15 cellular contexts compared by ENCODE assay signal in the genomic region with DNA sequence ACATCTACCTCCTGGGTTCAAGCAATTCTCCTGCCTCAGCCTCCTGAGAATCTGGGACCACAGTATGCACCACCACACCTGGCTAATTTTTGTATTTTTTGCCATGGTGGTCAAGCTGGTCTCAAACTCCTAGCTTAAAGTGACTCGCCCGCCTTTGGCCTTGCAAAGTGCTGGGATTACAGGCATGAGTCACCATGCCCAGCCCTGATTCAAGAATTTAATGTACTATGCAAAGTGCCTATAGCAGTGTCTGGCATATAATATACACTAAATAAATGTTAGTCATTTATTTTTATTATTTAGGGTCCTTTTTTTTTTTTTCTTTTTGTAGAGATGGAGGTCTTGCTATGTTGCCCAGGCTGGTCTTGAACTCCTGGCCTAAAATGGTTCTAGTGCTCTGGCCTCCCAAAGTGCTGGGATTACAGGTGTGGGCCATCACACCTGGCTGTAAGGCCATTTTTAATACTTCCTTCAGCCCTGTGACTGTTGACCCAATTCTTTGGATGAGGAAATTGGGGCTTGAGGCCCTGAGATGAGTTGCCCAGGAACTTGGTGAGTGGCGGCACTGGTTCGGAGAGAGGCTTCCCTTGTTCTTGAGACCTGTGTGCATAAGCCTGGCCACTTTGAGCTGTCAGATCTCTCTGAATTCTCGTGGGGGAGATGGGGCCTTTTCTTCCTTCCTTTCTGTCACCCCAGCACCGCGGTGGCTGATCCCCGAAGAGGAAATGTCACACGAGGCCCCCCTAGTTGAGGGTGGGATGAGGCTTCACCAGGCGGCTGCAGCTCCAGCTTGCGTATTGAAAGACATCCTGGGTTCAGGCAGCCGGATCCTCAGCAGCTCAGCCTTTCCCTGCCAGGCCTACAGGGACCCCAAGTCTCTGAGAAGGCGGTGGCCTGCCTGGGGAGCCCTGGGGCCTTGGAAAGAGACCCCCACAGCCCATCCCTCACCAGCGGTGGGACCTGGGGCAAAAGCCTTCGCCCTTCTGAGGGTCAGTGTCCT. TPM values are rescaled to one million over a fixed set of nuclear protein-coding genes. Genes with fewer than 3 reads are reported as not detected.
DNase-seq lines count a peak whose midpoint lies in the region; ATAC-seq, FAIRE-seq and TF ChIP-seq lines count a peak whose summit lies in the region.
"Had no signal": no experiment of that assay in that cellular context is flagged by ENCODE, and none has a peak within 500 bp of the region (broad histone marks: within the 10 kb centered on the region; RNA-seq: fewer than 3 reads in every experiment).

No MANE protein-coding gene starts in this region.

- H3K36me3 Mint-ChIP-seq in activated CD8-positive, alpha-beta T cell treated with anti-CD3 and anti-CD28 coated beads for 36 hours (ENCODE audit: low read depth) = no peaks in the 10 kb centered on the region

- DNase-seq in A549 (ENCODE audit: low read depth in 1 of 2, low spot score in 1 of 2) (no peak), EL (peak; percentile 36), kidney tubule cell (ENCODE audit: low spot score) (peak; percentile 55), NCI-H1417 treated with DMSO at 0.1 percent for 48 hours (lab: John Stamatoyannopoulos, UW) (no peak), gastrocnemius medialis (no peak), NCI-H1930 (lab: John Stamatoyannopoulos, UW) (no peak), right lobe of liver (no peak)
- DNase-seq in activated CD8-positive, alpha-beta T cell treated with anti-CD3 and anti-CD28 coated beads for 36 hours = peak; percentile 45
- DNase-seq: activated CD4-positive, alpha-beta T cell treated with anti-CD3 and anti-CD28 coated beads for 48 hours; KG1; NCI-H2107; nucleus accumbens; T-helper 1 cell had no signal

- peaks cover 0 to 3% (median 0%) of the 10 kb centered on the region in 3 donors for H3K27me3 ChIP-seq in gastrocnemius medialis
- H3K27me3 ChIP-seq in right lobe of liver = no peaks in the 10 kb centered on the region

- WGBS in A549 (ENCODE audit: missing lambda C conversion rate) = 69% methylated on average over 15 of the region's 15 CpGs
- 56% methylated on average over 8 of the region's 15 CpGs for WGBS in right lobe of liver (ENCODE audit: insufficient coverage, low coverage, low lambda C conversion rate, missing lambda C conversion rate)

- H3K27ac ChIP-seq in A549 (peak overlapping the region in 1 of 2 experiments; percentile 31; a peak in 1 of 6 replicates), gastrocnemius medialis (no peak overlapping the region), right lobe of liver (no peak overlapping the region)
- H3K27ac ChIP-seq: C4-2B had no signal

- H3K4me3 Mint-ChIP-seq in activated CD8-positive, alpha-beta T cell treated with anti-CD3 and anti-CD28 coated beads for 36 hours = peak overlapping the region; percentile 52

- H3K9me3 Mint-ChIP-seq in activated CD8-positive, alpha-beta T cell treated with anti-CD3 and anti-CD28 coated beads for 36 hours = no peaks in the 10 kb centered on the region

- no peaks in the 10 kb centered on the region for H3K9me3 ChIP-seq in A549
- H3K9me3 ChIP-seq in gastrocnemius medialis = no peaks in the 10 kb centered on the region
- H3K9me3 ChIP-seq in right lobe of liver = no peaks in the 10 kb centered on the region

- intact Hi-C loops in activated CD8-positive, alpha-beta T cell treated with anti-CD3 and anti-CD28 coated beads for 36 hours (cut with micrococcal nuclease) = no loop called here
- intact Hi-C loops in gastrocnemius medialis (cut with DNase I; ENCODE audit: low total_unique reads) = no loop called here
- intact Hi-C loops in right lobe of liver (cut with DNase I) = no loop called here

- no peaks in the 10 kb centered on the region for H3K27me3 Mint-ChIP-seq in activated CD8-positive, alpha-beta T cell treated with anti-CD3 and anti-CD28 coated beads for 36 hours

- ATAC-seq in A549 = peak in 1 of 2 experiments; percentile 51; a peak in 2 of 6 replicates
- peak; percentile 8 for ATAC-seq in activated CD8-positive, alpha-beta T cell treated with anti-CD3 and anti-CD28 coated beads for 36 hours
- ATAC-seq in gastrocnemius medialis = no peak
- ATAC-seq in right lobe of liver = no peak

- H3K27ac Mint-ChIP-seq in activated CD8-positive, alpha-beta T cell treated with anti-CD3 and anti-CD28 coated beads for 36 hours = peak overlapping the region; percentile 91

- H3K36me3 ChIP-seq in gastrocnemius medialis = no peaks in the 10 kb centered on the region
- no peaks in the 10 kb centered on the region for H3K36me3 ChIP-seq in right lobe of liver

- TF ChIP-seq CTCF in A549 (IDR thresholded peaks at IDR 0.05) (no peak), gastrocnemius medialis (IDR thresholded peaks at IDR 0.05 in 4 of 5, conservative IDR thresholded peaks at IDR 0.05 in 1 of 5) (no peak), right lobe of liver (IDR thresholded peaks at IDR 0.05) (no peak)
- TF ChIP-seq CTCF in activated CD8-positive, alpha-beta T cell treated with anti-CD3 and anti-CD28 coated beads for 36 hours (IDR thresholded peaks at IDR 0.05) = no peak

- peaks cover 79% of the 10 kb centered on the region for H3K4me1 Mint-ChIP-seq in activated CD8-positive, alpha-beta T cell treated with anti-CD3 and anti-CD28 coated beads for 36 hours (ENCODE audit: low read depth)

- POLR2A ChIA-PET in A549 (lab: Yijun Ruan, JAX) = no interaction called here
- POLR2A ChIA-PET in activated CD8-positive, alpha-beta T cell treated with anti-CD3 and anti-CD28 coated beads for 36 hours (lab: Charles Lee) = interaction anchor here (2.5 to 7.0 kb wide), 3 partner anchors 10 to 35 kb away, joined by 9 to 97 read pairs (median 12); a partner anchor contains a TSS

- TF ChIP-seq RAD21 in A549 (conservative IDR thresholded peaks at IDR 0.05 in 1 of 2, IDR thresholded peaks at IDR 0.05 in 1 of 2) = no peak

- in situ Hi-C loops in gastrocnemius medialis (cut with MboI; ENCODE audit: low sequenced_read_pairs in 4 of 4) = no loop called here

- peaks cover 10% of the 10 kb centered on the region for H3K4me1 ChIP-seq in A549
- H3K4me1 ChIP-seq in gastrocnemius medialis = no peaks in the 10 kb centered on the region
- no peaks in the 10 kb centered on the region for H3K4me1 ChIP-seq in right lobe of liver

- CTCF ChIA-PET in A549 (lab: Yijun Ruan, JAX) = interaction anchor here (2.1 kb wide), 1 partner anchor 12 kb away, joined by 6 read pairs; no protein-coding TSS in a partner anchor
- CTCF ChIA-PET in activated CD8-positive, alpha-beta T cell treated with anti-CD3 and anti-CD28 coated beads for 36 hours (lab: Charles Lee) = interaction anchor here (1.0 to 2.2 kb wide), 5 partner anchors 9 to 50 kb away, joined by 3 to 5 read pairs (median 5); no protein-coding TSS in a partner anchor

- TF ChIP-seq POLR2A in A549 (IDR thresholded peaks at IDR 0.05; ENCODE audit: low read length) = no peak
- no peak for TF ChIP-seq POLR2A in gastrocnemius medialis (IDR thresholded peaks at IDR 0.05)
- TF ChIP-seq POLR2A in right lobe of liver (IDR thresholded peaks at IDR 0.05) = no peak

- TF ChIP-seq EP300 in A549 (IDR thresholded peaks at IDR 0.05) = no peak

- FAIRE-seq in A549 (lab: Jason Lieb, UNC) = no peak

- 0 out of 3 replicates have a peak overlapping the region, but pooled peaks have one; percentile 2 for H3K4me2 ChIP-seq in A549

- H3K4me3 ChIP-seq in A549 (no peak overlapping the region), gastrocnemius medialis (no peak overlapping the region), right lobe of liver (no peak overlapping the region)
- H3K4me3 ChIP-seq: lung had no signal

TF ChIP-seq in A549, 52 proteins besides CTCF, POLR2A, EP300 and RAD21:
- TF ChIP-seq, protein P1, sequence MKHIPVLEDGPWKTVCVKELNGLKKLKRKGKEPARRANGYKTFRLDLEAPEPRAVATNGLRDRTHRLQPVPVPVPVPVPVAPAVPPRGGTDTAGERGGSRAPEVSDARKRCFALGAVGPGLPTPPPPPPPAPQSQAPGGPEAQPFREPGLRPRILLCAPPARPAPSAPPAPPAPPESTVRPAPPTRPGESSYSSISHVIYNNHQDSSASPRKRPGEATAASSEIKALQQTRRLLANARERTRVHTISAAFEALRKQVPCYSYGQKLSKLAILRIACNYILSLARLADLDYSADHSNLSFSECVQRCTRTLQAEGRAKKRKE (CRISPR knock-in tag; IDR thresholded peaks at IDR 0.05; ENCODE audit: low read depth) = no peak
- no peak for TF ChIP-seq FOSL2 (IDR thresholded peaks at IDR 0.05)
- 0 out of 2 replicates have a peak, but pooled peaks have one; percentile 44 for TF ChIP-seq FOSL2 (CRISPR knock-in tag; IDR thresholded peaks at IDR 0.05)

RNA-seq across cellular contexts. Expression of a gene that starts 38.7 kb away (rescaled TPM):
- polyA plus RNA-seq in A549 (2011; rRNA removed) (0.85 and 0.98 TPM in 2 replicates), A549 (2017; fragmentation: RNase III; extraction: RNeasy Plus Mini Kit Qiagen cat#74134 plus additional on column Dnase treatment) (2.2 to 3.4 TPM (median 3.3 TPM) in 3 replicates)
- 1.5 and 2.2 TPM in 2 replicates for polyA plus RNA-seq in A549 (2012; cell fraction: cytosol; rRNA removed)
- 19.9 and 23.0 TPM in 2 replicates for polyA plus RNA-seq in A549 (2012; cell fraction: nucleus; rRNA removed)
- 0.34 and 1.6 TPM in 2 replicates for polyA minus RNA-seq in A549 (2011; rRNA and poly(A)+ RNA removed)
- 100 to 1,000 TPM; 193 to 206 TPM for total RNA-seq in activated CD8-positive, alpha-beta T cell treated with anti-CD3 and anti-CD28 coated beads for 36 hours
- total RNA-seq in gastrocnemius medialis (under 1 TPM in 2 of 4 donors, not detected in 2; 0.31 to 0.49 TPM), right lobe of liver (1 to 10 TPM; 1.8 to 5.2 (median 3.1) TPM)

RNA-seq across cellular contexts. Expression of a gene that starts 49.0 kb away (rescaled TPM):
- polyA plus RNA-seq in A549 (2011; rRNA removed) = 16.9 and 27.0 TPM in 2 replicates
- 43.4 and 58.8 TPM in 2 replicates for polyA plus RNA-seq in A549 (2012; cell fraction: cytosol; rRNA removed)
- 136 and 166 TPM in 2 replicates for polyA plus RNA-seq in A549 (2012; cell fraction: nucleus; rRNA removed)
- polyA plus RNA-seq in A549 (2017; fragmentation: RNase III; extraction: RNeasy Plus Mini Kit Qiagen cat#74134 plus additional on column Dnase treatment) = 29.6 to 35.4 TPM (median 35.1 TPM) in 3 replicates
- 26.3 and 40.3 TPM in 2 replicates for polyA minus RNA-seq in A549 (2011; rRNA and poly(A)+ RNA removed)
- 10 to 100 TPM; 14.6 to 18.2 TPM for total RNA-seq in activated CD8-positive, alpha-beta T cell treated with anti-CD3 and anti-CD28 coated beads for 36 hours
- 10 to 100 TPM; 12.7 to 26.0 (median 23.4) TPM for total RNA-seq in gastrocnemius medialis
- total RNA-seq in right lobe of liver = 10 to 100 TPM; 13.7 to 21.2 (median 17.7) TPM

Comparison
In these comparisons a context has a peak if more than half of its experiments do, and no peak if none do; other contexts are left out.
1. DNase-seq: peak in EL (single experiment), activated CD8-positive, alpha-beta T cell treated with anti-CD3 and anti-CD28 coated beads for 36 hours (single experiment) and kidney tubule cell (single experiment); none in A549 (0 of 2), NCI-H1417 treated with DMSO at 0.1 percent for 48 hours (single experiment), gastrocnemius medialis (0 of 2), NCI-H1930 (0 of 2) and right lobe of liver (0 of 3).
2. RNA of a gene that starts 38.7 kb away (total RNA-seq): 193 to 206 TPM in activated CD8-positive, alpha-beta T cell treated with anti-CD3 and anti-CD28 coated beads for 36 hours; 1.8 to 5.2 TPM in right lobe of liver and 0.31 to 0.49 TPM in gastrocnemius medialis; every median in the first group is over 10 times any median in the second.